In genomic region chr7:97027427-97028234, GRCh38 we compare ENCODE assay signal across 1 cellular context.
A peak's percentile ranks its signal among the peaks of the same experiment; 100 is the strongest.
TF ChIP-seq lines count a peak whose summit lies in the region.

No MANE protein-coding gene starts in this region.

TF ChIP-seq in HepG2, 621 proteins besides CTCF, POLR2A, EP300 and RAD21 (continued from another document and continues in another):
- TF ChIP-seq LRRFIP1 (CRISPR knock-in tag; conservative IDR thresholded peaks at IDR 0.05): no peak
- TF ChIP-seq KDM5B (CRISPR knock-in tag; IDR thresholded peaks at IDR 0.05; ENCODE audit: borderline replicate concordance): peak; percentile 48; the same call in 1 of the 2 replicates
- TF ChIP-seq HNF1B (CRISPR knock-in tag; IDR thresholded peaks at IDR 0.05): no peak
- no peak; the same call in 1 of the 2 replicates for TF ChIP-seq MIER3 (CRISPR knock-in tag; IDR thresholded peaks at IDR 0.05; ENCODE audit: borderline replicate concordance)
- no peak for TF ChIP-seq ZNF17 (CRISPR knock-in tag; IDR thresholded peaks at IDR 0.05)
- TF ChIP-seq ZNF318 (CRISPR knock-in tag; IDR thresholded peaks at IDR 0.05): no peak
- TF ChIP-seq KLF11 (CRISPR knock-in tag; IDR thresholded peaks at IDR 0.05): no peak
- no peak for TF ChIP-seq ZNF430 (CRISPR knock-in tag; IDR thresholded peaks at IDR 0.05)
- peak; percentile 59 for TF ChIP-seq XRCC5 (optimal IDR thresholded peaks at IDR 0.05; ENCODE audit: low read length)
- no peak for TF ChIP-seq BRD4 (CRISPR knock-in tag; IDR thresholded peaks at IDR 0.05)
- TF ChIP-seq SKIL (CRISPR knock-in tag; IDR thresholded peaks at IDR 0.05; ENCODE audit: borderline replicate concordance): no peak
- TF ChIP-seq ZNF629 (CRISPR knock-in tag; conservative IDR thresholded peaks at IDR 0.05): no peak
- no peak for TF ChIP-seq NPAS2 (CRISPR knock-in tag; IDR thresholded peaks at IDR 0.05; ENCODE audit: borderline replicate concordance)
- no peak for TF ChIP-seq DDIT3 (CRISPR knock-in tag; IDR thresholded peaks at IDR 0.05)
- TF ChIP-seq HES4 (CRISPR knock-in tag; IDR thresholded peaks at IDR 0.05; ENCODE audit: borderline replicate concordance): no peak
- TF ChIP-seq ZNF713 (CRISPR knock-in tag; IDR thresholded peaks at IDR 0.05): no peak
- no peak for TF ChIP-seq ZNF510 (CRISPR knock-in tag; IDR thresholded peaks at IDR 0.05; ENCODE audit: low read depth)
- no peak for TF ChIP-seq SSRP1 (CRISPR knock-in tag; IDR thresholded peaks at IDR 0.05)
- TF ChIP-seq CERS6 (CRISPR knock-in tag; IDR thresholded peaks at IDR 0.05): no peak
- TF ChIP-seq LBX2 (CRISPR knock-in tag; IDR thresholded peaks at IDR 0.05; ENCODE audit: borderline replicate concordance): no peak
- TF ChIP-seq PHF5A (CRISPR knock-in tag; IDR thresholded peaks at IDR 0.05; ENCODE audit: low read depth, unreplicated experiment): no peak
- TF ChIP-seq ZSCAN31 (CRISPR knock-in tag; IDR thresholded peaks at IDR 0.05; ENCODE audit: low read depth): peak; percentile 65; the same call in 1 of the 2 replicates
- no peak for TF ChIP-seq BORCS8-MEF2B (CRISPR knock-in tag; IDR thresholded peaks at IDR 0.05)
- TF ChIP-seq ZHX2 (IDR thresholded peaks at IDR 0.05; ENCODE audit: low read depth): no peak
- TF ChIP-seq ZHX2 (CRISPR knock-in tag; IDR thresholded peaks at IDR 0.05; ENCODE audit: borderline replicate concordance): no peak
- 0 out of 2 replicates have a peak, but pooled peaks have one; percentile 43 for TF ChIP-seq ZNF839 (CRISPR knock-in tag; IDR thresholded peaks at IDR 0.05; ENCODE audit: borderline replicate concordance)
- 0 out of 2 replicates have a peak, but pooled peaks have one; percentile 33 for TF ChIP-seq FOXA3 (CRISPR knock-in tag; IDR thresholded peaks at IDR 0.05)
- no peak for TF ChIP-seq SP2 (CRISPR knock-in tag; IDR thresholded peaks at IDR 0.05)
- TF ChIP-seq POGZ (CRISPR knock-in tag; IDR thresholded peaks at IDR 0.05): no peak
- no peak for TF ChIP-seq ZNF354B (CRISPR knock-in tag; IDR thresholded peaks at IDR 0.05)
- no peak for TF ChIP-seq IRF1 (CRISPR knock-in tag; IDR thresholded peaks at IDR 0.05; ENCODE audit: low read depth)
- TF ChIP-seq BCL6 (CRISPR knock-in tag; IDR thresholded peaks at IDR 0.05): no peak
- TF ChIP-seq NR2C2 (CRISPR knock-in tag; IDR thresholded peaks at IDR 0.05; ENCODE audit: borderline replicate concordance): no peak
